Comparison of ENCODE assay signal across 10 cellular contexts in the genomic region with DNA sequence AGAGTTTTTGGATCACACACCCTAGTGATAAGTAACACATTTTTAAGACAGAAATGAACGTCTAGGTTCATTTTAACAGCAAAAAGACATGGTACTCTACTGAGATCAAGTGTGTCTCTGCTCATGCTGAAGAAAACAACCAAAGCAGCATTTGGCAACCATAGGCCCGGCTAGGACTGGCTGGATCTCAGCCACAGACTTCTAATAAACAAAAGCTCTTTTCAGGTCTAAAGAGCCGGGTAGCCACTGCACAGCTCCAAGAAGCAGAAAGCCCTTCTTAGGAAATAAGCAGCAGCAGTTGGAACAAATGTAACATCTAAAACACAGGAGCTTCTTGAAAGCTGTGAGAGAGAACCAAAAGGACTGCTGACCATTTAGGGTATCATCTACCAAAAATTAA. TPM values are rescaled to one million over a fixed set of nuclear protein-coding genes. Genes with fewer than 3 reads are reported as not detected.
A peak's percentile ranks its signal among the peaks of the same experiment; 100 is the strongest.
DNase-seq lines count a peak whose midpoint lies in the region; ATAC-seq and TF ChIP-seq lines count a peak whose summit lies in the region.
"Had no signal": no experiment of that assay in that cellular context is flagged by ENCODE, and none has a peak within 500 bp of the region (broad histone marks: within the 10 kb centered on the region; RNA-seq: fewer than 3 reads in every experiment).

No MANE protein-coding gene starts in this region.

- H3K36me3 ChIP-seq in heart right ventricle (peaks cover 0 to 40% (median 7%) of the 10 kb centered on the region in 9 donors), trophoblast cell (ENCODE audit: control insufficient read depth in 1 of 2, insufficient read depth in 2 of 2, low read length in 2 of 2) (peaks cover 11 to 19% of the 10 kb centered on the region in 2 experiments)

- H3K4me2 ChIP-seq in trophoblast cell (ENCODE audit: low read length), result no peak overlapping the region
- H3K4me2 ChIP-seq in H9 (ENCODE audit: insufficient read depth, insufficient read length, low read length), result no peak overlapping the region

- no peaks in the 10 kb centered on the region for H3K27me3 Mint-ChIP-seq in H9 (ENCODE audit: low read depth)

- H2BK5ac ChIP-seq in trophoblast cell (ENCODE audit: low read depth, low read length, poor library complexity), result no peak overlapping the region
- no peak overlapping the region for H2BK5ac ChIP-seq in H9 (ENCODE audit: insufficient read length, low read length)

- DNase-seq in AG10803 (ENCODE audit: low read depth) (peak; percentile 51), astrocyte of the hippocampus (ENCODE audit: low read depth, low spot score) (peak; percentile 85), heart right ventricle (no peak), trophoblast cell (no peak), H9 (no peak), NCI-H1417 treated with DMSO at 0.1 percent for 48 hours (lab: John Stamatoyannopoulos, UW) (no peak)
- DNase-seq in activated T-cell treated with anti-CD3 and anti-CD28 coated beads, Interleukin-2, amount 50 U/mL, for 48 hours, result no peak
- DNase-seq: islet precursor cell, NCI-H1105 had no signal

- TF ChIP-seq CTCF in AG10803 (conservative IDR thresholded peaks at IDR 0.05; ENCODE audit: low read length) (no peak), heart right ventricle (IDR thresholded peaks at IDR 0.05) (no peak), H9 (conservative IDR thresholded peaks at IDR 0.05) (no peak)

- no peak overlapping the region for H4K91ac ChIP-seq in trophoblast cell (ENCODE audit: low read depth, low read length)
- no peak overlapping the region for H4K91ac ChIP-seq in H9 (ENCODE audit: insufficient read length, low read depth, low read length)

- no peak overlapping the region; a peak in 1 of 7 replicates for H3K27ac Mint-ChIP-seq in H9

- ATAC-seq in heart right ventricle (peak; percentile 10 to 51 (median 36)), HG03565 (IDR thresholded peaks at IDR 0.05; ENCODE audit: unreplicated experiment) (no peak)

- intact Hi-C loops in heart right ventricle (cut with DNase I), result loop anchor here in 6 of 10 donors (1.0 to 10.0 kb wide), 6 partner anchors 36 to 1124 kb away; partner anchors contain the start of gene PITPNB (in 3 of the 6)

- peaks cover 3 to 77% (median 67%) of the 10 kb centered on the region in 9 donors for H3K4me1 ChIP-seq in heart right ventricle
- H3K4me1 ChIP-seq in trophoblast cell (ENCODE audit: control insufficient read depth in 1 of 2, insufficient read depth in 2 of 2, low read length in 2 of 2), result peaks cover 8% of the 10 kb centered on the region in 2 experiments
- H3K4me1 ChIP-seq in H9 (ENCODE audit: insufficient read depth, low read length), result peaks cover 3% of the 10 kb centered on the region; the same call in 1 of the 2 replicates

- no peak overlapping the region for H2AK5ac ChIP-seq in trophoblast cell (ENCODE audit: low read length)
- H2AK5ac ChIP-seq in H9 (ENCODE audit: insufficient read length, low read length), result no peak overlapping the region

- H3K9me3 ChIP-seq in heart right ventricle, result no peaks in the 10 kb centered on the region
- no peaks in the 10 kb centered on the region for H3K9me3 ChIP-seq in trophoblast cell (ENCODE audit: insufficient read depth, low read depth, low read length)
- H3K9me3 ChIP-seq in H9 (ENCODE audit: control insufficient read depth, low read depth, low read length), result no peaks in the 10 kb centered on the region

- no peaks in the 10 kb centered on the region for H3K27me3 ChIP-seq in heart right ventricle
- no peaks in the 10 kb centered on the region for H3K27me3 ChIP-seq in trophoblast cell (ENCODE audit: insufficient read depth, low read length)
- H3K27me3 ChIP-seq in H9 (ENCODE audit: insufficient read depth, low read length), result no peaks in the 10 kb centered on the region

- H4K12ac ChIP-seq in trophoblast cell (ENCODE audit: low read depth, low read length), result no peak overlapping the region

- H3T11ph ChIP-seq in H9 (ENCODE audit: low read length), result no peak overlapping the region

- H3K79me2 ChIP-seq in trophoblast cell (ENCODE audit: control insufficient read depth, insufficient read depth, low read length, poor library complexity), result peaks cover 9% of the 10 kb centered on the region
- H3K79me2 ChIP-seq in H9 (ENCODE audit: insufficient read depth, low read length), result no peaks in the 10 kb centered on the region; the same call in 1 of the 2 replicates

- no peak overlapping the region for H2BK12ac ChIP-seq in trophoblast cell (ENCODE audit: low read length)
- H2BK12ac ChIP-seq in H9 (ENCODE audit: insufficient read length, low read depth, low read length), result no peak overlapping the region

- H4K20me1 ChIP-seq in H9 (ENCODE audit: control insufficient read depth, insufficient read depth, insufficient read length), result no peaks in the 10 kb centered on the region

- H3K23me2 ChIP-seq in H9 (ENCODE audit: insufficient read length, low read depth, low read length, poor library complexity, severe bottlenecking), result no peaks in the 10 kb centered on the region

- no peak overlapping the region for H2BK20ac ChIP-seq in H9 (ENCODE audit: low read depth, low read length, poor library complexity, severe bottlenecking)

- no peak overlapping the region for H2BK120ac ChIP-seq in trophoblast cell (ENCODE audit: insufficient read depth, low read length, poor library complexity)
- H2BK120ac ChIP-seq in H9 (ENCODE audit: low read depth, low read length, poor library complexity, severe bottlenecking), result no peak overlapping the region

- no peak overlapping the region for H2BK15ac ChIP-seq in H9 (ENCODE audit: low read depth, low read length)

- H3K79me1 ChIP-seq in trophoblast cell (ENCODE audit: low read length) (peaks cover 4% of the 10 kb centered on the region), H9 (ENCODE audit: insufficient read depth, low read depth, low read length, poor library complexity, severe bottlenecking) (no peaks in the 10 kb centered on the region)

- H3K4ac ChIP-seq in trophoblast cell (ENCODE audit: low read depth, low read length), result no peak overlapping the region
- no peak overlapping the region for H3K4ac ChIP-seq in H9 (ENCODE audit: low read depth, low read length)

- H3K27ac ChIP-seq in heart right ventricle, result peak overlapping the region in 7 of 10 donors; percentile 10 to 46 (median 33)
- H3K27ac ChIP-seq in trophoblast cell (ENCODE audit: low read depth, low read length), result peak overlapping the region; percentile 33
- H3K27ac ChIP-seq in H9 (ENCODE audit: insufficient read length, low read depth, low read length), result no peak overlapping the region

- H3K36me3 Mint-ChIP-seq in H9 (ENCODE audit: insufficient read depth in 1 of 3, low read depth in 3 of 3), result peaks cover 4 to 19% (median 13%) of the 10 kb centered on the region in 3 experiments; a peak in 5 of 7 replicates

- H3K4me3 ChIP-seq in AG10803 (ENCODE audit: low read length) (no peak overlapping the region), heart right ventricle (no peak overlapping the region), trophoblast cell (ENCODE audit: low read depth, low read length) (no peak overlapping the region)

- H3K9me3 Mint-ChIP-seq in H9, result no peaks in the 10 kb centered on the region

- no peak overlapping the region for H4K8ac ChIP-seq in trophoblast cell (ENCODE audit: low read depth, low read length)
- H4K8ac ChIP-seq in H9 (replicated peaks; ENCODE audit: insufficient read length, low read depth, low read length), result no peak overlapping the region

- H3K9ac ChIP-seq in trophoblast cell (ENCODE audit: low read length) (no peak overlapping the region), H9 (ENCODE audit: extremely low read depth, insufficient read length, low read length) (no peak overlapping the region)

- H3K18ac ChIP-seq in trophoblast cell (ENCODE audit: low read length) (no peak overlapping the region), H9 (ENCODE audit: insufficient read length, low read depth, low read length) (no peak overlapping the region)

- no peak overlapping the region for H3K56ac ChIP-seq in H9 (ENCODE audit: insufficient read length, low read depth, low read length)

- H2AFZ ChIP-seq in trophoblast cell (ENCODE audit: insufficient read depth, low read length, poor library complexity) (no peak overlapping the region), H9 (ENCODE audit: low read length) (no peak overlapping the region)

- no peak overlapping the region for H3K4me3 Mint-ChIP-seq in H9

- peaks cover 31 to 50% of the 10 kb centered on the region in 2 experiments for H3K4me1 Mint-ChIP-seq in H9

- H3K14ac ChIP-seq in trophoblast cell (ENCODE audit: low read length), result no peak overlapping the region
- H3K14ac ChIP-seq in H9 (ENCODE audit: insufficient read depth, low read length), result no peak overlapping the region

- WGBS in heart right ventricle, 2 donors, result 14% methylated on average over 3 of the region's 3 CpGs
- WGBS in trophoblast cell (ENCODE audit: extremely low coverage, insufficient coverage, insufficient read length), result no CpG with 5 or more reads among the region's 3 CpGs
- WGBS in H9 (ENCODE audit: extremely low coverage, insufficient read length, low lambda C conversion rate), result no CpG with 5 or more reads among the region's 3 CpGs

- H4K5ac ChIP-seq in H9 (ENCODE audit: insufficient read length, low read depth, low read length), result no peak overlapping the region

- H3K23ac ChIP-seq in trophoblast cell (ENCODE audit: low read length) (no peak overlapping the region), H9 (ENCODE audit: insufficient read length, low read depth, low read length) (no peak overlapping the region)

RNA-seq across cellular contexts. Expression of gene PITPNB, which starts 37.7 kb away (rescaled TPM):
- total RNA-seq in heart right ventricle, result 10 to 100 TPM; 33.7 to 78.3 (median 62.7) TPM
- polyA plus RNA-seq in heart right ventricle, result 10 to 100 TPM; 16.0 to 21.4 TPM
- polyA plus RNA-seq in trophoblast cell (2013), result 109 and 112 TPM in 2 replicates
- total RNA-seq in H9 (2021), result 106 and 107 TPM in 2 replicates

Comparison
In these comparisons a context has a peak if more than half of its experiments do, and no peak if none do; other contexts are left out.
1. DNase-seq: peak in AG10803 (single experiment) and astrocyte of the hippocampus (single experiment); none in heart right ventricle (0 of 2), trophoblast cell (0 of 2), H9 (single experiment), activated T-cell treated with anti-CD3 and anti-CD28 coated beads, Interleukin-2, amount 50 U/mL, for 48 hours (0 of 2) and NCI-H1417 treated with DMSO at 0.1 percent for 48 hours (single experiment).